ENCODE assay signal across 9 cellular contexts in genomic region chr11:16001899-16002426, GRCh38.
DNase-seq lines count a peak whose midpoint lies in the region; ATAC-seq and TF ChIP-seq lines count a peak whose summit lies in the region.
"Had no signal": no experiment of that assay in that cellular context is flagged by ENCODE, and none has a peak within 500 bp of the region (broad histone marks: within the 10 kb centered on the region; RNA-seq: fewer than 3 reads in every experiment).

No MANE protein-coding gene starts in this region.

- no peak overlapping the region for H3K4me3 Mint-ChIP-seq in activated CD4-positive, alpha-beta T cell treated with anti-CD3 and anti-CD28 coated beads, Interleukin-2, amount 10 ng/mL, durations not matched to agents 7 days and 5 days
- H3K4me3 Mint-ChIP-seq: B cell had no signal

- POLR2A ChIA-PET in activated CD4-positive, alpha-beta T cell treated with anti-CD3 and anti-CD28 coated beads, Interleukin-2, amount 10 ng/mL, durations not matched to agents 7 days and 5 days (lab: Charles Lee): interaction anchor here (0.5 kb wide), 1 partner anchor 15 kb away, joined by 4 read pairs; no protein-coding TSS in a partner anchor

- H3K4me1 Mint-ChIP-seq in activated CD4-positive, alpha-beta T cell treated with anti-CD3 and anti-CD28 coated beads, Interleukin-2, amount 10 ng/mL, durations not matched to agents 7 days and 5 days: no peaks in the 10 kb centered on the region
- H3K4me1 Mint-ChIP-seq: B cell had no signal

- DNase-seq in activated CD4-positive, alpha-beta T cell treated with anti-CD3 and anti-CD28 coated beads, Interleukin-2, amount 10 ng/mL, durations not matched to agents 7 days and 5 days: peak; percentile 6
- DNase-seq in activated CD4-positive, alpha-beta T cell treated with anti-CD3 and anti-CD28 coated beads, Interleukin-2, amount 50 U/mL, for 1 hour: no peak
- peak; percentile 51 to 54 for DNase-seq in NCI-H526 (lab: John Stamatoyannopoulos, UW)
- no peak for DNase-seq in psoas muscle
- no peak for DNase-seq in activated effector memory CD4-positive, alpha-beta T cell treated with Interleukin-2 at 50 U/mL for 16 hours

- CTCF ChIA-PET in activated CD4-positive, alpha-beta T cell treated with anti-CD3 and anti-CD28 coated beads, Interleukin-2, amount 10 ng/mL, durations not matched to agents 7 days and 5 days (lab: Charles Lee): no interaction called here

- H3K27me3 ChIP-seq in endocrine pancreas (ENCODE audit: control insufficient read depth, insufficient read depth, low read length) (no peaks in the 10 kb centered on the region), psoas muscle (ENCODE audit: insufficient read depth in 3 of 3, low read length in 2 of 3) (no peaks in the 10 kb centered on the region)

- TF ChIP-seq CTCF in psoas muscle (IDR thresholded peaks at IDR 0.05): no peak

- H3K9me3 Mint-ChIP-seq in activated CD4-positive, alpha-beta T cell treated with anti-CD3 and anti-CD28 coated beads, Interleukin-2, amount 10 ng/mL, durations not matched to agents 7 days and 5 days: no peaks in the 10 kb centered on the region

- H3K27ac ChIP-seq in psoas muscle: peak overlapping the region; percentile 72

- 69 to 90% (median 80%) methylated on average over 4 of the region's 4 CpGs for WGBS in psoas muscle, 3 donors

- intact Hi-C loops in psoas muscle (cut with DNase I): no loop called here

- H3K36me3 Mint-ChIP-seq in activated CD4-positive, alpha-beta T cell treated with anti-CD3 and anti-CD28 coated beads, Interleukin-2, amount 10 ng/mL, durations not matched to agents 7 days and 5 days (ENCODE audit: low read depth): no peaks in the 10 kb centered on the region

- H3K4me1 ChIP-seq in endocrine pancreas (ENCODE audit: control insufficient read depth, insufficient read depth, low read length) (peaks cover 13% of the 10 kb centered on the region), psoas muscle (peaks cover 27% of the 10 kb centered on the region)

- ATAC-seq in psoas muscle (no peak), GM19455 (IDR thresholded peaks at IDR 0.05; ENCODE audit: unreplicated experiment) (no peak), HG03045 (IDR thresholded peaks at IDR 0.05; ENCODE audit: unreplicated experiment) (no peak)

- H3K27ac Mint-ChIP-seq in activated CD4-positive, alpha-beta T cell treated with anti-CD3 and anti-CD28 coated beads, Interleukin-2, amount 10 ng/mL, durations not matched to agents 7 days and 5 days: no peak overlapping the region
- H3K27ac Mint-ChIP-seq: B cell had no signal

- H3K27me3 Mint-ChIP-seq in activated CD4-positive, alpha-beta T cell treated with anti-CD3 and anti-CD28 coated beads, Interleukin-2, amount 10 ng/mL, durations not matched to agents 7 days and 5 days: no peaks in the 10 kb centered on the region
- H3K27me3 Mint-ChIP-seq: B cell had no signal

- H3K9ac ChIP-seq in endocrine pancreas (ENCODE audit: control insufficient read depth, insufficient read depth, low read length): no peak overlapping the region

- H3K9me3 ChIP-seq in endocrine pancreas (ENCODE audit: control insufficient read depth, low read length) (no peaks in the 10 kb centered on the region), psoas muscle (no peaks in the 10 kb centered on the region)

- H3K4me3 ChIP-seq in endocrine pancreas (ENCODE audit: control insufficient read depth, insufficient read depth, low read length) (peak overlapping the region; percentile 54), psoas muscle (no peak overlapping the region)

- H3K36me3 ChIP-seq in endocrine pancreas (ENCODE audit: control insufficient read depth, insufficient read depth, low read length): no peaks in the 10 kb centered on the region
- H3K36me3 ChIP-seq in psoas muscle (ENCODE audit: insufficient read depth in 1 of 2, low read depth in 1 of 2): no peaks in the 10 kb centered on the region

Comparison
In these comparisons a context has a peak if more than half of its experiments do, and no peak if none do; other contexts are left out.
1. DNase-seq: peak in activated CD4-positive, alpha-beta T cell treated with anti-CD3 and anti-CD28 coated beads, Interleukin-2, amount 10 ng/mL, durations not matched to agents 7 days and 5 days (single experiment) and NCI-H526 (2 of 2); none in activated CD4-positive, alpha-beta T cell treated with anti-CD3 and anti-CD28 coated beads, Interleukin-2, amount 50 U/mL, for 1 hour (single experiment), psoas muscle (0 of 2) and activated effector memory CD4-positive, alpha-beta T cell treated with Interleukin-2 at 50 U/mL for 16 hours (single experiment).